Comparison of ENCODE assay signal across 10 cellular contexts in the genomic region with DNA sequence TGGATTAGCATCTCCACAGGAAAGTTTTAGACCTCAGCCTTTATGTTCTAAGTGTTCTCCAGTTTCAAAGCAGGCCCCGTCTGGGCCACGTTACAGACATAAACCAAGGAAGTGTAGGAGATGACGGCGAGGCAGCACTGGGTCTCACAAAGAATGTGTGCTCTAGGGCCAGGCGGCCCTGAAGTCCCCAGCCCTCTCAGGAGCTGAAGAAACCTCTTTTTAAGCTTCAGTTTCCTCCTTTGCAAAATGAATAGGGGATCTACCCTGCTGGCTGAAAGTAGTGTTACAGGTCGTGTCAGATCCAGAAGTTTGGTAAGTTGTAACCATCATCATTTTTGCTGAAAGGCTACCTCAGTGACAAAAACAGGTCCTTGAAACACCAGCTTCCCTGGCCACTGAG.
A peak's percentile ranks its signal among the peaks of the same experiment; 100 is the strongest.
DNase-seq lines count a peak whose midpoint lies in the region; ATAC-seq, FAIRE-seq and TF ChIP-seq lines count a peak whose summit lies in the region.
"Had no signal": no experiment of that assay in that cellular context is flagged by ENCODE, and none has a peak within 500 bp of the region (broad histone marks: within the 10 kb centered on the region; RNA-seq: fewer than 3 reads in every experiment).

No MANE protein-coding gene starts in this region.

- DNase-seq in K562 (ENCODE audit: extremely low read depth in 1 of 4, low spot score in 3 of 4): peak; percentile 50 to 52 (median 51)
- DNase-seq in trophoblast cell: peak; percentile 3 to 55
- DNase-seq in stimulated activated CD4-positive, alpha-beta T cell treated with anti-CD3 and anti-CD28 coated beads, Interleukin-1b, Interleukin-23, amount 100 ng/mL, for 48 hours: no peak
- DNase-seq in activated CD8-positive, alpha-beta memory T cell treated with anti-CD3 and anti-CD28 coated beads, Interleukin-2, amount 10 ng/mL, durations not matched to agents 7 days and 5 days: no peak
- DNase-seq in lower leg skin (ENCODE audit: low spot score in 2 of 2): no peak
- DNase-seq: spleen had no signal

- H3K23ac ChIP-seq in trophoblast cell (ENCODE audit: low read length): no peak overlapping the region

- H3K4me1 Mint-ChIP-seq in activated CD8-positive, alpha-beta memory T cell treated with anti-CD3 and anti-CD28 coated beads, Interleukin-2, amount 10 ng/mL, durations not matched to agents 7 days and 5 days: peaks cover 10% of the 10 kb centered on the region

- no peaks in the 10 kb centered on the region for H3K36me3 Mint-ChIP-seq in activated CD8-positive, alpha-beta memory T cell treated with anti-CD3 and anti-CD28 coated beads, Interleukin-2, amount 10 ng/mL, durations not matched to agents 7 days and 5 days

- WGBS in K562 (ENCODE audit: insufficient coverage, low coverage, missing lambda C conversion rate): 19% methylated on average over 6 of the region's 6 CpGs
- no CpG with 5 or more reads among the region's 6 CpGs for whole genome bisulfite sequencing in trophoblast cell (ENCODE audit: extremely low coverage, insufficient coverage, insufficient read length)
- 62 to 80% methylated on average over 6 of the region's 6 CpGs for whole genome bisulfite sequencing in lower leg skin, 2 donors

- TF ChIP-seq POLR2A in K562 (conservative IDR thresholded peaks at IDR 0.05): no peak
- TF ChIP-seq POLR2A in lower leg skin (IDR thresholded peaks at IDR 0.05): no peak

- peaks cover 3% of the 10 kb centered on the region for H3K79me1 ChIP-seq in trophoblast cell (ENCODE audit: low read length)

- peak; percentile 87 for FAIRE-seq in K562 (lab: Jason Lieb, UNC)

- H4K12ac ChIP-seq in trophoblast cell (ENCODE audit: low read depth, low read length): no peak overlapping the region

- H3K36me3 ChIP-seq in K562 (ENCODE audit: control insufficient read depth, insufficient read depth, low read length) (peaks cover 2% of the 10 kb centered on the region; the same call in 1 of the 3 replicates), trophoblast cell (ENCODE audit: control insufficient read depth in 1 of 2, insufficient read depth in 2 of 2, low read length in 2 of 2) (no peaks in the 10 kb centered on the region)
- H3K36me3 ChIP-seq: spleen had no signal

- in situ Hi-C loops in K562 (cut with MboI): no loop called here

- no peak overlapping the region for H3K4me3 Mint-ChIP-seq in activated CD8-positive, alpha-beta memory T cell treated with anti-CD3 and anti-CD28 coated beads, Interleukin-2, amount 10 ng/mL, durations not matched to agents 7 days and 5 days

- no peaks in the 10 kb centered on the region for H3K9me3 Mint-ChIP-seq in activated CD8-positive, alpha-beta memory T cell treated with anti-CD3 and anti-CD28 coated beads, Interleukin-2, amount 10 ng/mL, durations not matched to agents 7 days and 5 days (ENCODE audit: low read depth)

- H3K9me1 ChIP-seq in K562 (ENCODE audit: control insufficient read depth, insufficient read depth, low read length): peaks cover 5% of the 10 kb centered on the region

- no peak overlapping the region for H4K91ac ChIP-seq in trophoblast cell (ENCODE audit: low read depth, low read length)

- POLR2A ChIA-PET in K562 (lab: Yijun Ruan, JAX): interaction anchor here (0.6 to 1.9 kb wide), 7 partner anchors 9 to 587 kb away, joined by 3 to 7 read pairs (median 4); no protein-coding TSS in a partner anchor

- no peak overlapping the region for H2BK120ac ChIP-seq in trophoblast cell (ENCODE audit: insufficient read depth, low read length, poor library complexity)

- peak overlapping the region; percentile 66 for H3K27ac ChIP-seq in K562 (ENCODE audit: extremely low read depth, low read depth, low read length)
- H3K27ac ChIP-seq in trophoblast cell (ENCODE audit: low read depth, low read length): no peak overlapping the region
- H3K27ac ChIP-seq: spleen had no signal

- H2AFZ ChIP-seq in K562 (ENCODE audit: low read depth, low read length) (peak overlapping the region; percentile 20; the same call in 1 of the 2 replicates), trophoblast cell (ENCODE audit: insufficient read depth, low read length, poor library complexity) (no peak overlapping the region)

- H3K27me3 ChIP-seq in K562 (ENCODE audit: control insufficient read depth in 2 of 2, insufficient read depth in 2 of 2, low read length in 2 of 2) (no peaks in the 10 kb centered on the region), trophoblast cell (ENCODE audit: insufficient read depth, low read length) (no peaks in the 10 kb centered on the region)
- H3K27me3 ChIP-seq: dorsolateral prefrontal cortex, spleen had no signal

- H4K8ac ChIP-seq in trophoblast cell (ENCODE audit: low read depth, low read length): no peak overlapping the region

- H3K4me2 ChIP-seq in K562 (ENCODE audit: insufficient read depth, low read length) (peak overlapping the region; percentile 61), trophoblast cell (ENCODE audit: low read length) (no peak overlapping the region)

- BruUV-seq in K562 (replicated peaks; lab: Mats Ljungman, UMichigan): no TSS peak

- TF ChIP-seq CTCF in K562 (IDR thresholded peaks at IDR 0.05 in 2 of 3, conservative IDR thresholded peaks at IDR 0.05 in 1 of 3; ENCODE audit: insufficient read depth in 2 of 3, low read depth in 1 of 3, low read length in 3 of 3) (peak; percentile 19 to 46 (median 46)), lower leg skin (IDR thresholded peaks at IDR 0.05) (no peak)

- H3K4me1 ChIP-seq in K562 (replicated peaks in 1 of 2; ENCODE audit: control insufficient read depth in 2 of 2, insufficient read depth in 2 of 2, low read length in 2 of 2) (peaks cover 21 to 33% of the 10 kb centered on the region in 2 experiments), trophoblast cell (ENCODE audit: control insufficient read depth in 1 of 2, insufficient read depth in 2 of 2, low read length in 2 of 2) (peaks cover 12 to 20% of the 10 kb centered on the region in 2 experiments)

- H3K4me3 ChIP-seq in K562 (no peak overlapping the region), trophoblast cell (ENCODE audit: low read depth, low read length) (no peak overlapping the region), lower leg skin (ENCODE audit: low read depth, poor library complexity, severe bottlenecking) (no peak overlapping the region)
- H3K4me3 ChIP-seq: dorsolateral prefrontal cortex, spleen had no signal

- H2AK5ac ChIP-seq in trophoblast cell (ENCODE audit: low read length): no peak overlapping the region

- H3K14ac ChIP-seq in trophoblast cell (ENCODE audit: low read length): no peak overlapping the region

- no peak overlapping the region for H2BK5ac ChIP-seq in trophoblast cell (ENCODE audit: low read depth, low read length, poor library complexity)

- ATAC-seq in GM18517 (IDR thresholded peaks at IDR 0.05; ENCODE audit: unreplicated experiment): peak; percentile 70
- ATAC-seq in HG03060 (IDR thresholded peaks at IDR 0.05; ENCODE audit: low read depth, unreplicated experiment): peak; percentile 45
- peak; percentile 83 for ATAC-seq in K562
- no peak for ATAC-seq in HG02763 (IDR thresholded peaks at IDR 0.05; ENCODE audit: unreplicated experiment)
- ATAC-seq in activated CD8-positive, alpha-beta memory T cell treated with anti-CD3 and anti-CD28 coated beads, Interleukin-2, amount 10 ng/mL, durations not matched to agents 7 days and 5 days: no peak

- peaks cover 31% of the 10 kb centered on the region for H4K20me1 ChIP-seq in K562 (replicated peaks; ENCODE audit: control insufficient read depth, insufficient read depth, low read length)

- no peak overlapping the region for H3K18ac ChIP-seq in trophoblast cell (ENCODE audit: low read length)

- H3K4ac ChIP-seq in trophoblast cell (ENCODE audit: low read depth, low read length): no peak overlapping the region

- no peak overlapping the region for H3K27ac Mint-ChIP-seq in activated CD8-positive, alpha-beta memory T cell treated with anti-CD3 and anti-CD28 coated beads, Interleukin-2, amount 10 ng/mL, durations not matched to agents 7 days and 5 days

- intact Hi-C loops in K562 (cut with micrococcal nuclease): no loop called here
- intact Hi-C loops in lower leg skin (cut with DNase I; ENCODE audit: low total_unique reads): no loop called here

- H3K9me3 ChIP-seq in K562 (replicated peaks; ENCODE audit: control insufficient read depth, insufficient read depth, low read depth, low read length) (no peaks in the 10 kb centered on the region), trophoblast cell (ENCODE audit: insufficient read depth, low read depth, low read length) (no peaks in the 10 kb centered on the region)
- H3K9me3 ChIP-seq: spleen had no signal

- H2BK12ac ChIP-seq in trophoblast cell (ENCODE audit: low read length): no peak overlapping the region

- no peak for TF ChIP-seq EP300 in K562 (IDR thresholded peaks at IDR 0.05; ENCODE audit: low read length)

- TF ChIP-seq RAD21 in K562 (CRISPR knock-in tag; conservative IDR thresholded peaks at IDR 0.05 in 1 of 2, IDR thresholded peaks at IDR 0.05 in 1 of 2): peak in 1 of 2 experiments; percentile 39; a peak in 2 of 4 replicates

- CTCF ChIA-PET in K562 (lab: Yijun Ruan, JAX; ENCODE audit: low intra/inter-chr PET ratio): interaction anchor here (0.6 to 1.6 kb wide), 2 partner anchors 86 to 100 kb away, joined by 3 read pairs; no protein-coding TSS in a partner anchor
- CTCF ChIA-PET in activated CD8-positive, alpha-beta memory T cell treated with anti-CD3 and anti-CD28 coated beads, Interleukin-2, amount 10 ng/mL, durations not matched to agents 7 days and 5 days (lab: Charles Lee): interaction anchor here (1.1 kb wide), 1 partner anchor 29 kb away, joined by 3 read pairs; no protein-coding TSS in a partner anchor

- H3K9ac ChIP-seq in K562 (ENCODE audit: insufficient read depth in 1 of 2, low read depth in 2 of 2, low read length in 2 of 2) (peak overlapping the region; percentile 33 to 41; a peak in 3 of 4 replicates), trophoblast cell (ENCODE audit: low read length) (no peak overlapping the region)

- H3K79me2 ChIP-seq in K562 (ENCODE audit: control insufficient read depth, insufficient read depth, low read length) (peaks cover 98% of the 10 kb centered on the region), trophoblast cell (ENCODE audit: control insufficient read depth, insufficient read depth, low read length, poor library complexity) (no peaks in the 10 kb centered on the region)

- peaks cover 20% of the 10 kb centered on the region for H3K27me3 Mint-ChIP-seq in activated CD8-positive, alpha-beta memory T cell treated with anti-CD3 and anti-CD28 coated beads, Interleukin-2, amount 10 ng/mL, durations not matched to agents 7 days and 5 days

TF ChIP-seq in K562, 482 proteins besides CTCF, POLR2A, EP300 and RAD21 (continues in another document):
- TF ChIP-seq MXD1 (CRISPR knock-in tag; IDR thresholded peaks at IDR 0.05; ENCODE audit: borderline replicate concordance, poor library complexity, severe bottlenecking): no peak
- no peak for TF ChIP-seq ILK (tag; IDR thresholded peaks at IDR 0.05; ENCODE audit: borderline replicate concordance, low read depth)
- TF ChIP-seq TAL1 (IDR thresholded peaks at IDR 0.05): no peak
- no peak for TF ChIP-seq STAT5A (IDR thresholded peaks at IDR 0.05; ENCODE audit: borderline replicate concordance, low read length)

Comparison
In these comparisons a context has a peak if more than half of its experiments do, and no peak if none do; other contexts are left out.
1. ATAC-seq: peak in GM18517 (single experiment), HG03060 (single experiment) and K562 (single experiment); none in HG02763 (single experiment) and activated CD8-positive, alpha-beta memory T cell treated with anti-CD3 and anti-CD28 coated beads, Interleukin-2, amount 10 ng/mL, durations not matched to agents 7 days and 5 days (single experiment).
2. DNase-seq: peak in K562 (4 of 4) and trophoblast cell (2 of 2); none in stimulated activated CD4-positive, alpha-beta T cell treated with anti-CD3 and anti-CD28 coated beads, Interleukin-1b, Interleukin-23, amount 100 ng/mL, for 48 hours (single experiment), activated CD8-positive, alpha-beta memory T cell treated with anti-CD3 and anti-CD28 coated beads, Interleukin-2, amount 10 ng/mL, durations not matched to agents 7 days and 5 days (single experiment) and lower leg skin (0 of 2).
3. CTCF ChIP-seq: peak in K562 (3 of 3); none in lower leg skin (0 of 3).